Comparison of ENCODE assay signal across 1 cellular context in the genomic region with DNA sequence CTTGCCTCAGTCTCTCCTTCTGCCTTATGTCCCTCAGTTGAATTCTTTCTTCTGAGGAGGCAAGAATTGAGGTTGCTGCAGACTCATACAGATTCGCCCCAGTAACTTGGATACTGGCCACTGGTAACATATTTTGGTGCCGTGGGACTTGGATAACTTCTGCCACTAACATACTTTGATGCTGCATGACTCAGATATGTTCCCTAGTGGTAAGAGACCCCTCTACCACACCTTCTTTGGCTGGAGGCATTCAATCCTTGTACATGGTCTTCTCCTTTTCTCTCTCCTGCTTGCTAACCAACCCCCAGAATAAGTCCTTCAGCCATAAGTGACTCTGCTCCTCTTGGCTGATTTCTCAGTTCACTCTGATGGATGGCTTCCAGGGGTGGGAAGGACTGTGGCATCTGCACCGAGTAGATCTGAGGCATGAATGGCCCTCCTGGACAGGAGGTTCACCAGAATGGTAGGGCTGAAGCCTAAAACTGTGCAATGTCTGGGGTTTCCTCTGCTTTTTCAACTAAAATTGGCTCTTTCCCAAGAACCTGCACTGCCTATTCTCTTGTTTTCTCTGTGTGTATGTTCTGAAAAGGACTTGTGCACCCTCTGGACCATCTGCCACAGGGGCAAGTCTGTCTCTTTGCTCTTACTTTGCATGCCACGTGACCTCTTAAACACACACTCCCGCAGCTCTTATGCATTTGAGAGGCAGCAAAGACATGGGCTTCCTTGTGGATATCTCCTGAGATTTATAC.
TF ChIP-seq lines count a peak whose summit lies in the region.

No MANE protein-coding gene starts in this region.

TF ChIP-seq in endothelial cell of umbilical vein, 7 proteins besides CTCF, POLR2A, EP300 and RAD21 (continued from another document):
- TF ChIP-seq MYC (IDR thresholded peaks at IDR 0.05; ENCODE audit: low read depth, low read length) (no peak), POLR2AphosphoS5 (IDR thresholded peaks at IDR 0.05; ENCODE audit: insufficient read depth, low read depth, low read length) (no peak), JUN (IDR thresholded peaks at IDR 0.05; ENCODE audit: borderline replicate concordance, insufficient read depth, insufficient read length, low read depth) (no peak)
